In the genomic region with DNA sequence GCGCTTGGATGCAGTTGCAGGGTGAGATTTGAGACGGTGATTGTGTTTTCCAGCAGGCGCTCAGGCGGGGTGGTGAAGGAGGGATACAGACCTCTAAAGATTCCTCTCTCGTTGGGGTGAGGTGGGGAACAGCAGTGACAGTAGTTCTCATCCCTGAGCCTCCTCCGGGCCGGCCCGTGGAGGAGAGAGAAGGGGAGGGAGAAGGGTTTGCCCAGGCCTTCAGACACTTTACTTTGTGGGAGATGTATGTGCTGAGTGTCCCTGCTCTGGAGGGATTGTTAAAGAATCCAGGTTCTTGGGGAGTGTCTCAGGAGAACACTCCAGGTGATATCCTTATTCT, we compare ENCODE assay signal across 8 cellular contexts. TPM values are rescaled to one million over a fixed set of nuclear protein-coding genes. Genes with fewer than 3 reads are reported as not detected.
A peak's percentile ranks its signal among the peaks of the same experiment; 100 is the strongest.
DNase-seq lines count a peak whose midpoint lies in the region; ATAC-seq and TF ChIP-seq lines count a peak whose summit lies in the region.

No MANE protein-coding gene starts in this region.

- peak overlapping the region; percentile 78 for H3K4me3 ChIP-seq in LNCaP clone FGC (ENCODE audit: low read depth, low read length)
- peak overlapping the region; percentile 94 for H3K4me3 ChIP-seq in endodermal cell (ENCODE audit: low read length)

- H3K4me1 Mint-ChIP-seq in endodermal cell (peaks cover 7% of the 10 kb centered on the region), nephron progenitor cell (peaks cover 31% of the 10 kb centered on the region)

- H3K27ac Mint-ChIP-seq in endodermal cell (peak overlapping the region; percentile 98), nephron progenitor cell (peak overlapping the region; percentile 72)

- no peaks in the 10 kb centered on the region for H3K36me3 ChIP-seq in endodermal cell (ENCODE audit: control insufficient read depth, insufficient read depth, low read length)

- peak overlapping the region; percentile 44 for H3K9ac ChIP-seq in endodermal cell (ENCODE audit: extremely low read depth, low read length, poor library complexity, severe bottlenecking)

- TF ChIP-seq CTCF in LNCaP clone FGC (IDR thresholded peaks at IDR 0.05; ENCODE audit: control insufficient read depth, extremely low read depth, insufficient read depth) (no peak), endodermal cell (conservative IDR thresholded peaks at IDR 0.05) (no peak), nephron progenitor cell (IDR thresholded peaks at IDR 0.05) (no peak)

- ATAC-seq in GM19463 (IDR thresholded peaks at IDR 0.05; ENCODE audit: unreplicated experiment) (peak; percentile 3), HG03045 (IDR thresholded peaks at IDR 0.05; ENCODE audit: unreplicated experiment) (no peak)

- H3K27me3 Mint-ChIP-seq in endodermal cell (ENCODE audit: insufficient read depth) (peaks cover 7% of the 10 kb centered on the region), nephron progenitor cell (ENCODE audit: low read depth, poor library complexity) (peaks cover 13% of the 10 kb centered on the region)

- DNase-seq in LNCaP clone FGC (ENCODE audit: low read depth): no peak
- no peak for DNase-seq in endodermal cell
- DNase-seq in nephron progenitor cell: no peak
- DNase-seq in HK-2 (ENCODE audit: unreplicated experiment): no peak
- no peak for DNase-seq in middle frontal gyrus (ENCODE audit: extremely low spot score, low spot score)
- no peak for DNase-seq in NCI-H128 (lab: John Stamatoyannopoulos, UW; ENCODE audit: unreplicated experiment)

- no peaks in the 10 kb centered on the region for H3K9me3 Mint-ChIP-seq in endodermal cell
- no peaks in the 10 kb centered on the region for H3K9me3 Mint-ChIP-seq in nephron progenitor cell

- H3K4me3 Mint-ChIP-seq in endodermal cell (peak overlapping the region; percentile 95), nephron progenitor cell (peak overlapping the region; percentile 96)

- H3K27me3 ChIP-seq in endodermal cell (ENCODE audit: control insufficient read depth, insufficient read depth, low read length, poor library complexity, severe bottlenecking): no peaks in the 10 kb centered on the region

- H3K9me3 ChIP-seq in endodermal cell (ENCODE audit: control insufficient read depth, low read length): no peaks in the 10 kb centered on the region

- H3K4me1 ChIP-seq in endodermal cell (ENCODE audit: control insufficient read depth, insufficient read depth, low read length): peaks cover 5% of the 10 kb centered on the region

- no peak overlapping the region for H3K27ac ChIP-seq in endodermal cell (ENCODE audit: low read depth, low read length)

- WGBS in endodermal cell (ENCODE audit: insufficient coverage in 1 of 2, insufficient read length in 1 of 2), 2 experiments: 2 to 4% methylated on average over 8 of the region's 8 CpGs

- no peaks in the 10 kb centered on the region for H3K36me3 Mint-ChIP-seq in endodermal cell (ENCODE audit: low read depth)
- peaks cover 19% of the 10 kb centered on the region for H3K36me3 Mint-ChIP-seq in nephron progenitor cell (ENCODE audit: low read depth)

RNA-seq across cellular contexts. Expression of a gene that starts 41.0 kb away (rescaled TPM):
- total RNA-seq in endodermal cell: not detected
- not detected for polyA plus RNA-seq in endodermal cell (2013, experiment 1 of 2)
- polyA plus RNA-seq in endodermal cell (2013, experiment 2 of 2): not detected

RNA-seq across cellular contexts. Expression of a gene that starts 41.5 kb away (rescaled TPM):
- 1 to 10 TPM; 2.0 to 2.6 TPM for total RNA-seq in endodermal cell
- 1.3 TPM for polyA plus RNA-seq in endodermal cell (2013, experiment 1 of 2)
- 1.2 TPM for polyA plus RNA-seq in endodermal cell (2013, experiment 2 of 2)

RNA-seq across cellular contexts. Expression of a gene that starts 45.9 kb away (rescaled TPM):
- 1 to 10 TPM in 1 of 2 donors, under 1 TPM in 1; 0.24 to 1.8 TPM for total RNA-seq in endodermal cell
- polyA plus RNA-seq in endodermal cell (2013, experiment 1 of 2): 0.25 TPM
- 0.25 TPM for polyA plus RNA-seq in endodermal cell (2013, experiment 2 of 2)

RNA-seq across cellular contexts. Expression of a gene that starts 51.1 kb away (rescaled TPM):
- 1 to 10 TPM in 1 of 2 donors, under 1 TPM in 1; 0.93 to 3.1 TPM for total RNA-seq in endodermal cell
- 0.64 TPM for polyA plus RNA-seq in endodermal cell (2013, experiment 1 of 2)
- polyA plus RNA-seq in endodermal cell (2013, experiment 2 of 2): 0.50 TPM

RNA-seq across cellular contexts. Expression of a gene that starts 56.4 kb away (rescaled TPM):
- 1 to 10 TPM; 3.4 to 6.6 TPM for total RNA-seq in endodermal cell
- polyA plus RNA-seq in endodermal cell (2013, experiment 1 of 2): 2.6 TPM
- 1.0 TPM for polyA plus RNA-seq in endodermal cell (2013, experiment 2 of 2)
